In genomic region chr19:45444318-45445041, GRCh38 we compare ENCODE assay signal across 8 cellular contexts. TPM values are rescaled to one million over a fixed set of nuclear protein-coding genes. Genes with fewer than 3 reads are reported as not detected.
A peak's percentile ranks its signal among the peaks of the same experiment; 100 is the strongest.
DNase-seq lines count a peak whose midpoint lies in the region; ATAC-seq and TF ChIP-seq lines count a peak whose summit lies in the region.

No MANE protein-coding gene starts in this region.

- no peaks in the 10 kb centered on the region for H3K79me2 ChIP-seq in OCI-LY3 (ENCODE audit: low read length)

- WGBS in esophagus, 2 donors = 7 to 10% methylated on average over 47 of the region's 47 CpGs

- H4K20me1 ChIP-seq in OCI-LY3 (ENCODE audit: insufficient read depth, low read length) = no peaks in the 10 kb centered on the region

- TF ChIP-seq CTCF in GM12875 (IDR thresholded peaks at IDR 0.05; ENCODE audit: borderline replicate concordance, insufficient read depth, low read depth, low read length) = 0 out of 2 replicates have a peak, but pooled peaks have one; percentile 22
- no peak for TF ChIP-seq CTCF in OCI-LY3 (IDR thresholded peaks at IDR 0.05; ENCODE audit: low read depth, low read length)
- no peak for TF ChIP-seq CTCF in mucosa of descending colon (IDR thresholded peaks at IDR 0.05)

- H3K27me3 ChIP-seq in OCI-LY3 (ENCODE audit: low read depth, low read length) = no peaks in the 10 kb centered on the region
- H3K27me3 ChIP-seq in esophagus (ENCODE audit: control insufficient read depth in 1 of 2, insufficient read depth in 2 of 2, low read length in 2 of 2) = no peaks in the 10 kb centered on the region

- peak; percentile 83 to 85 for DNase-seq in activated T-cell treated with anti-CD3 and anti-CD28 coated beads, Interleukin-2, amount 50 U/mL, for 48 hours
- DNase-seq in mucosa of descending colon (peak; percentile 95 to 97 (median 96)), NCI-H1092 treated with DMSO at 0.1 percent for 48 hours (lab: John Stamatoyannopoulos, UW) (no peak)
- peak; percentile 65 to 73 for DNase-seq in stimulated activated CD8-positive, alpha-beta memory T cell treated with anti-CD3 and anti-CD28 coated beads, Interleukin-7, amount 100 ng/mL, for 48 hours (ENCODE audit: extremely low read depth in 1 of 2, low read depth in 1 of 2)

- H3K27ac ChIP-seq in OCI-LY3 (ENCODE audit: low read length) (peak overlapping the region; percentile 35), esophagus (ENCODE audit: low read depth in 2 of 2, low read length in 1 of 2) (peak overlapping the region; percentile 90 to 97)

- H3K9ac ChIP-seq in OCI-LY3 (ENCODE audit: low read length) = peak overlapping the region; percentile 72

- H3K36me3 ChIP-seq in OCI-LY3 (replicated peaks; ENCODE audit: low read depth, low read length) (no peaks in the 10 kb centered on the region), esophagus (ENCODE audit: control insufficient read depth in 2 of 2, insufficient read depth in 2 of 2, low read length in 1 of 2) (no peaks in the 10 kb centered on the region), mucosa of descending colon (ENCODE audit: low read depth) (no peaks in the 10 kb centered on the region)

- ATAC-seq in HG02981 (IDR thresholded peaks at IDR 0.05; ENCODE audit: unreplicated experiment) (peak; percentile 43), mucosa of descending colon (peak; percentile 72)

- H2AFZ ChIP-seq in OCI-LY3 (ENCODE audit: low read depth, low read length) = peak overlapping the region; percentile 96

- H3K4me2 ChIP-seq in OCI-LY3 (ENCODE audit: low read length) = peak overlapping the region; percentile 85

- H3K4me1 ChIP-seq in OCI-LY3 (ENCODE audit: low read length) = peaks cover 18% of the 10 kb centered on the region
- peaks cover 0 to 14% of the 10 kb centered on the region in 2 donors for H3K4me1 ChIP-seq in esophagus (ENCODE audit: control insufficient read depth in 2 of 2, insufficient read depth in 2 of 2, low read length in 1 of 2)
- peaks cover 41% of the 10 kb centered on the region for H3K4me1 ChIP-seq in mucosa of descending colon (ENCODE audit: low read depth)

- H3K9me3 ChIP-seq in OCI-LY3 (ENCODE audit: insufficient read depth, low read length) (no peaks in the 10 kb centered on the region), esophagus (ENCODE audit: control insufficient read depth in 2 of 2, insufficient read depth in 1 of 2, low read depth in 1 of 2, low read length in 1 of 2) (no peaks in the 10 kb centered on the region), mucosa of descending colon (no peaks in the 10 kb centered on the region)

- intact Hi-C loops in mucosa of descending colon (cut with DNase I, micrococcal nuclease) = no loop called here

- H3K4me3 ChIP-seq in GM12875 (ENCODE audit: low read depth, low read length) (peak overlapping the region; percentile 28), OCI-LY3 (ENCODE audit: low read length) (peak overlapping the region; percentile 88), esophagus (ENCODE audit: low read depth in 1 of 2, low read length in 2 of 2) (peak overlapping the region; percentile 31 to 44), mucosa of descending colon (no peak overlapping the region)

RNA-seq across cellular contexts. Expression of gene ERCC1, which starts 20.8 kb away (rescaled TPM):
- polyA plus RNA-seq in esophagus = 10 to 100 TPM; 33.3 to 33.4 TPM
- 10 to 100 TPM; 37.7 to 51.2 (median 46.6) TPM for total RNA-seq in mucosa of descending colon

RNA-seq across cellular contexts. Expression of gene FOSB, which starts 23.3 kb away (rescaled TPM):
- polyA plus RNA-seq in esophagus = 10 to 100 TPM in 1 of 2 donors, 1 to 10 TPM in 1; 1.1 to 13.8 TPM
- total RNA-seq in mucosa of descending colon = 10 to 100 TPM in 1 of 3 donors, 1 to 10 TPM in 1, under 1 TPM in 1; 0.58 to 10.3 (median 1.6) TPM

RNA-seq across cellular contexts. Expression of gene POLR1G, which starts 38.0 kb away (rescaled TPM):
- 1 to 10 TPM; 6.3 to 6.8 TPM for polyA plus RNA-seq in esophagus
- total RNA-seq in mucosa of descending colon = 1 to 10 TPM; 3.2 to 4.1 (median 3.2) TPM

RNA-seq across cellular contexts. Expression of gene PPP1R13L, which starts 39.6 kb away (rescaled TPM):
- 100 to 1,000 TPM; 163 to 233 TPM for polyA plus RNA-seq in esophagus
- 10 to 100 TPM; 21.1 to 36.7 (median 30.8) TPM for total RNA-seq in mucosa of descending colon

RNA-seq across cellular contexts. Expression of gene RTN2, which starts 52.4 kb away (rescaled TPM):
- 1 to 10 TPM; 2.4 to 5.1 TPM for polyA plus RNA-seq in esophagus
- total RNA-seq in mucosa of descending colon = 10 to 100 TPM in 1 of 3 donors, 1 to 10 TPM in 2; 3.1 to 18.2 (median 6.2) TPM
